19 cellular contexts compared by ENCODE assay signal in genomic region chr19:55594996-55595530, GRCh38.
"Had no signal": no experiment of that assay in that cellular context is flagged by ENCODE, and none has a peak within 500 bp of the region (broad histone marks: within the 10 kb centered on the region; RNA-seq: fewer than 3 reads in every experiment).

No MANE protein-coding gene starts in this region.

- H3K27me3 Mint-ChIP-seq: activated T-helper 17 cell treated with anti-CD3 and anti-CD28 coated beads, Interleukin-2, amount 50 U/mL, for 72 hours; naive B cell; progenitor cell of endocrine pancreas; stimulated activated naive CD8-positive, alpha-beta T cell treated with anti-CD3 and anti-CD28 coated beads, Interleukin-15, amount 100 ng/mL, for 72 hours had no signal

- H3K27ac Mint-ChIP-seq: activated T-helper 17 cell treated with anti-CD3 and anti-CD28 coated beads, Interleukin-2, amount 50 U/mL, for 72 hours; progenitor cell of endocrine pancreas; stimulated activated naive CD8-positive, alpha-beta T cell treated with anti-CD3 and anti-CD28 coated beads, Interleukin-15, amount 100 ng/mL, for 72 hours; T-helper 2 cell treated with Interferon-gamma antibody and Interleukin-4, amounts not matched to agents 5 μg/mL and 100 μg/mL, for 36 hours had no signal

- H3K4me3 Mint-ChIP-seq: activated T-helper 17 cell treated with anti-CD3 and anti-CD28 coated beads, Interleukin-2, amount 50 U/mL, for 72 hours; immature natural killer cell; stimulated activated naive CD8-positive, alpha-beta T cell treated with anti-CD3 and anti-CD28 coated beads, Interleukin-15, amount 100 ng/mL, for 72 hours; T-helper 2 cell treated with Interferon-gamma antibody and Interleukin-4, amounts not matched to agents 5 μg/mL and 100 μg/mL, for 36 hours had no signal

- H3K9me3 ChIP-seq: colonic mucosa, esophagus squamous epithelium, right lobe of liver, SJSA1, upper lobe of left lung had no signal

- H3K27me3 ChIP-seq: cardiac muscle cell, colonic mucosa, esophagus squamous epithelium, right lobe of liver, SJSA1, spleen, upper lobe of left lung had no signal

- DNase-seq: activated CD4-positive, alpha-beta T cell treated with anti-CD3 and anti-CD28 coated beads, Interleukin-2, amount 50 U/mL, for 48 hours; activated naive CD4-positive, alpha-beta T cell treated with Interleukin-2 at 50 U/mL for 16 hours; colonic mucosa; esophagus squamous epithelium; glutamatergic neuron; immature natural killer cell; left cardiac atrium; midbrain; naive B cell; nucleus accumbens; right lobe of liver; spleen; stimulated activated naive CD8-positive, alpha-beta T cell treated with anti-CD3 and anti-CD28 coated beads, Interleukin-15, amount 100 ng/mL, for 72 hours; upper lobe of left lung had no signal

- H3K4me3 ChIP-seq: cardiac muscle cell, colonic mucosa, esophagus squamous epithelium, right lobe of liver, SJSA1, spleen, upper lobe of left lung had no signal

- ATAC-seq: activated T-helper 17 cell treated with anti-CD3 and anti-CD28 coated beads, Interleukin-2, amount 50 U/mL, for 72 hours; left cardiac atrium; right lobe of liver; stimulated activated naive CD8-positive, alpha-beta T cell treated with anti-CD3 and anti-CD28 coated beads, Interleukin-15, amount 100 ng/mL, for 72 hours had no signal

- H3K36me3 ChIP-seq: colonic mucosa had no signal

- H3K27ac ChIP-seq: cardiac muscle cell, colonic mucosa, esophagus squamous epithelium, right lobe of liver, SJSA1, spleen, upper lobe of left lung had no signal

- H3K4me1 ChIP-seq: colonic mucosa, right lobe of liver, SJSA1 had no signal

- H3K9me3 Mint-ChIP-seq: activated T-helper 17 cell treated with anti-CD3 and anti-CD28 coated beads, Interleukin-2, amount 50 U/mL, for 72 hours; T-helper 2 cell treated with Interferon-gamma antibody and Interleukin-4, amounts not matched to agents 5 μg/mL and 100 μg/mL, for 36 hours had no signal
